ENCODE assay signal across 17 cellular contexts in genomic region chr2:146323564-146323963, GRCh38.
DNase-seq lines count a peak whose midpoint lies in the region; ATAC-seq and TF ChIP-seq lines count a peak whose summit lies in the region.
"Had no signal": no experiment of that assay in that cellular context is flagged by ENCODE, and none has a peak within 500 bp of the region (broad histone marks: within the 10 kb centered on the region; RNA-seq: fewer than 3 reads in every experiment).

No MANE protein-coding gene starts in this region.

- H3K4me3 ChIP-seq in choroid plexus epithelial cell (ENCODE audit: low read depth, low read length) (no peak overlapping the region), fibroblast of the aortic adventitia (ENCODE audit: low read depth, low read length) (no peak overlapping the region), sigmoid colon (no peak overlapping the region), HAP-1 (no peak overlapping the region)
- H3K4me3 ChIP-seq: Peyer's patch had no signal

- H3K27ac ChIP-seq in sigmoid colon = no peak overlapping the region
- H3K27ac ChIP-seq: KMS-11, Peyer's patch had no signal

- WGBS in sigmoid colon, 2 donors = 45 to 74% methylated on average over 2 of the region's 2 CpGs

- TF ChIP-seq EP300 in sigmoid colon (IDR thresholded peaks at IDR 0.05) = no peak

- intact Hi-C loops in sigmoid colon (cut with DNase I) = no loop called here

- no peak for TF ChIP-seq POLR2A in sigmoid colon (IDR thresholded peaks at IDR 0.05)

- H3K36me3 ChIP-seq in sigmoid colon = no peaks in the 10 kb centered on the region
- no peaks in the 10 kb centered on the region for H3K36me3 ChIP-seq in HAP-1 (replicated peaks)
- H3K36me3 ChIP-seq: Peyer's patch had no signal

- H3K27me3 ChIP-seq in sigmoid colon (no peaks in the 10 kb centered on the region), HAP-1 (ENCODE audit: low read depth) (no peaks in the 10 kb centered on the region)
- H3K27me3 ChIP-seq: Peyer's patch had no signal

- ATAC-seq in SK-N-SH treated with all-trans-retinoic acid at 6 μM for 48 hours = peak; percentile 78

- DNase-seq in EH (ENCODE audit: low read depth) (peak; percentile 27), choroid plexus epithelial cell (ENCODE audit: low read depth) (peak; percentile 11), fibroblast of the aortic adventitia (ENCODE audit: low read depth) (peak; percentile 47), sigmoid colon (no peak), HAP-1 (ENCODE audit: low spot score in 2 of 2) (no peak)
- no peak for DNase-seq in activated CD4-positive, alpha-beta T cell treated with anti-CD3 and anti-CD28 coated beads for 4 hours
- DNase-seq: 8988T, GF-D8, H9, NCI-H1105, NCI-H2029 treated with DMSO at 0.1 percent for 48 hours, NCI-H345, NCI-H524, NCI-H774, Peyer's patch had no signal

- H3K9me3 ChIP-seq in sigmoid colon = no peaks in the 10 kb centered on the region
- H3K9me3 ChIP-seq in HAP-1 = no peaks in the 10 kb centered on the region
- H3K9me3 ChIP-seq: Peyer's patch had no signal

- in situ Hi-C loops in HAP-1 (cut with MboI; ENCODE audit: low sequenced_read_pairs) = no loop called here

- H3K4me1 ChIP-seq in sigmoid colon (no peaks in the 10 kb centered on the region), HAP-1 (no peaks in the 10 kb centered on the region; the same call in 1 of the 2 replicates)
- H3K4me1 ChIP-seq: Peyer's patch had no signal

- TF ChIP-seq CTCF in choroid plexus epithelial cell (conservative IDR thresholded peaks at IDR 0.05; ENCODE audit: low read depth, low read length) (no peak), fibroblast of the aortic adventitia (IDR thresholded peaks at IDR 0.05; ENCODE audit: insufficient read depth, low read length) (no peak), sigmoid colon (IDR thresholded peaks at IDR 0.05) (no peak)

TF ChIP-seq in SK-N-SH treated with all-trans-retinoic acid at 6 μM for 48 hours, 23 proteins besides CTCF, POLR2A, EP300 and RAD21:
- TF ChIP-seq ZC3H10 (CRISPR knock-in tag; IDR thresholded peaks at IDR 0.05) (no peak), TCF4 (CRISPR knock-in tag; IDR thresholded peaks at IDR 0.05; ENCODE audit: borderline replicate concordance) (no peak), CSRNP3 (CRISPR knock-in tag; IDR thresholded peaks at IDR 0.05) (no peak), ZNF70 (CRISPR knock-in tag; IDR thresholded peaks at IDR 0.05) (no peak), SNAI2 (CRISPR knock-in tag; IDR thresholded peaks at IDR 0.05) (no peak), ZFP3 (CRISPR knock-in tag; IDR thresholded peaks at IDR 0.05) (no peak), ZFP30 (CRISPR knock-in tag; IDR thresholded peaks at IDR 0.05) (no peak), BACH2 (CRISPR knock-in tag; IDR thresholded peaks at IDR 0.05; ENCODE audit: borderline replicate concordance) (no peak), ZNF8 (CRISPR knock-in tag; IDR thresholded peaks at IDR 0.05) (no peak), PATZ1 (CRISPR knock-in tag; IDR thresholded peaks at IDR 0.05; ENCODE audit: borderline replicate concordance) (no peak), ESRRG (CRISPR knock-in tag; IDR thresholded peaks at IDR 0.05) (no peak), OSR1 (CRISPR knock-in tag; IDR thresholded peaks at IDR 0.05) (no peak), RARB (CRISPR knock-in tag; IDR thresholded peaks at IDR 0.05) (no peak), TSHZ2 (CRISPR knock-in tag; IDR thresholded peaks at IDR 0.05) (no peak), GLIS3 (CRISPR knock-in tag; IDR thresholded peaks at IDR 0.05) (no peak), CSDC2 (CRISPR knock-in tag; IDR thresholded peaks at IDR 0.05) (no peak), ISL1 (CRISPR knock-in tag; IDR thresholded peaks at IDR 0.05) (no peak)

Comparison
In these comparisons a context has a peak if more than half of its experiments do, and no peak if none do; other contexts are left out.
1. DNase-seq: peak in EH (single experiment), choroid plexus epithelial cell (single experiment) and fibroblast of the aortic adventitia (single experiment); none in sigmoid colon (single experiment), activated CD4-positive, alpha-beta T cell treated with anti-CD3 and anti-CD28 coated beads for 4 hours (0 of 2) and HAP-1 (0 of 2).